In genomic region chr14:52735921-52736489, GRCh38 we compare ENCODE assay signal across 15 cellular contexts. TPM values are rescaled to one million over a fixed set of nuclear protein-coding genes. Genes with fewer than 3 reads are reported as not detected.
DNase-seq lines count a peak whose midpoint lies in the region; ATAC-seq and TF ChIP-seq lines count a peak whose summit lies in the region.
"Had no signal": no experiment of that assay in that cellular context is flagged by ENCODE, and none has a peak within 500 bp of the region (broad histone marks: within the 10 kb centered on the region; RNA-seq: fewer than 3 reads in every experiment).

No MANE protein-coding gene starts in this region.

- H3K4me3 Mint-ChIP-seq in activated naive CD4-positive, alpha-beta T cell treated with anti-CD3 and anti-CD28 coated beads, Interleukin-2, amount 50 U/mL, for 24 hours: peak overlapping the region; percentile 15
- H3K4me3 Mint-ChIP-seq in activated B cell treated with CpG ODN at 0.5 μM for 24 hours (no peak overlapping the region), immature natural killer cell (no peak overlapping the region)
- H3K4me3 Mint-ChIP-seq: HFFc6 had no signal

- peak overlapping the region; percentile 82 for H3K27ac Mint-ChIP-seq in activated naive CD4-positive, alpha-beta T cell treated with anti-CD3 and anti-CD28 coated beads, Interleukin-2, amount 50 U/mL, for 24 hours
- H3K27ac Mint-ChIP-seq in activated B cell treated with CpG ODN at 0.5 μM for 24 hours: peak overlapping the region; percentile 6
- peak overlapping the region; percentile 18 to 68 (median 35) for H3K27ac Mint-ChIP-seq in immature natural killer cell
- H3K27ac Mint-ChIP-seq: HFFc6 had no signal

- no peak overlapping the region for H3K4me3 ChIP-seq in stomach
- H3K4me3 ChIP-seq: dorsolateral prefrontal cortex, prostate gland, upper lobe of right lung had no signal

- H3K9me3 Mint-ChIP-seq in activated naive CD4-positive, alpha-beta T cell treated with anti-CD3 and anti-CD28 coated beads, Interleukin-2, amount 50 U/mL, for 24 hours: no peaks in the 10 kb centered on the region
- H3K9me3 Mint-ChIP-seq in activated B cell treated with CpG ODN at 0.5 μM for 24 hours (no peaks in the 10 kb centered on the region), immature natural killer cell (no peaks in the 10 kb centered on the region)
- H3K9me3 Mint-ChIP-seq: HFFc6 had no signal

- TF ChIP-seq CTCF in activated B cell treated with CpG ODN at 0.5 μM for 24 hours (IDR thresholded peaks at IDR 0.05) (no peak), stomach (IDR thresholded peaks at IDR 0.05) (no peak)

- TF ChIP-seq POLR2A in stomach (IDR thresholded peaks at IDR 0.05): no peak

- TF ChIP-seq EP300 in stomach (IDR thresholded peaks at IDR 0.05): no peak

- WGBS in stomach, 5 donors: 8 to 48% (median 42%) methylated on average over 1 of the region's 1 CpG

- no peaks in the 10 kb centered on the region for H3K27me3 Mint-ChIP-seq in activated naive CD4-positive, alpha-beta T cell treated with anti-CD3 and anti-CD28 coated beads, Interleukin-2, amount 50 U/mL, for 24 hours
- no peaks in the 10 kb centered on the region for H3K27me3 Mint-ChIP-seq in activated B cell treated with CpG ODN at 0.5 μM for 24 hours
- H3K27me3 Mint-ChIP-seq in immature natural killer cell (ENCODE audit: low read depth in 3 of 3): no peaks in the 10 kb centered on the region

- H3K4me1 ChIP-seq in stomach: peaks cover 6 to 50% (median 31%) of the 10 kb centered on the region in 4 donors
- H3K4me1 ChIP-seq: prostate gland had no signal

- POLR2A ChIA-PET in activated B cell treated with CpG ODN at 0.5 μM for 24 hours (lab: Charles Lee): no interaction called here

- ATAC-seq in activated B cell treated with CpG ODN at 0.5 μM for 24 hours (ENCODE audit: low read depth) (no peak), HG03342 (IDR thresholded peaks at IDR 0.05; ENCODE audit: unreplicated experiment) (no peak)
- ATAC-seq: upper lobe of right lung had no signal

- peaks cover 32% of the 10 kb centered on the region for H3K36me3 Mint-ChIP-seq in activated naive CD4-positive, alpha-beta T cell treated with anti-CD3 and anti-CD28 coated beads, Interleukin-2, amount 50 U/mL, for 24 hours
- H3K36me3 Mint-ChIP-seq in activated B cell treated with CpG ODN at 0.5 μM for 24 hours (ENCODE audit: low read depth): peaks cover 33% of the 10 kb centered on the region
- peaks cover 12 to 20% (median 19%) of the 10 kb centered on the region in 3 donors for H3K36me3 Mint-ChIP-seq in immature natural killer cell

- H3K36me3 ChIP-seq in stomach: peaks cover 0 to 22% (median 14%) of the 10 kb centered on the region in 4 donors
- H3K36me3 ChIP-seq: prostate gland had no signal

- intact Hi-C loops in activated B cell treated with CpG ODN at 0.5 μM for 24 hours (cut with micrococcal nuclease): no loop called here
- intact Hi-C loops in stomach (cut with DNase I; ENCODE audit: low total_unique reads): no loop called here

- no peak for DNase-seq in activated naive CD4-positive, alpha-beta T cell treated with anti-CD3 and anti-CD28 coated beads, Interleukin-2, amount 50 U/mL, for 16 hours
- DNase-seq in activated B cell treated with CpG ODN at 0.5 μM for 24 hours: no peak
- no peak for DNase-seq in immature natural killer cell
- DNase-seq in stomach: peak; percentile 45
- DNase-seq in SKM-1 treated with dmso at 0.1 percent for 144 hours (lab: John Stamatoyannopoulos, UW; ENCODE audit: unreplicated experiment): no peak
- no peak for DNase-seq in NCI-H446 treated with DMSO at 0.1 percent for 48 hours (lab: John Stamatoyannopoulos, UW)
- DNase-seq: DMS79, dorsolateral prefrontal cortex, HFFc6, midbrain, NCI-H1436 treated with DMSO at 0.1 percent for 48 hours, upper lobe of right lung had no signal

- no peaks in the 10 kb centered on the region for H3K27me3 ChIP-seq in stomach
- H3K27me3 ChIP-seq: dorsolateral prefrontal cortex, upper lobe of right lung had no signal

- H3K9me3 ChIP-seq in stomach: no peaks in the 10 kb centered on the region
- H3K9me3 ChIP-seq: prostate gland, upper lobe of right lung had no signal

- H3K27ac ChIP-seq in stomach: peak overlapping the region in 2 of 5 donors; percentile 46 to 52
- H3K27ac ChIP-seq: dorsolateral prefrontal cortex, prostate gland, upper lobe of right lung had no signal

- peaks cover 82% of the 10 kb centered on the region for H3K4me1 Mint-ChIP-seq in activated naive CD4-positive, alpha-beta T cell treated with anti-CD3 and anti-CD28 coated beads, Interleukin-2, amount 50 U/mL, for 24 hours
- peaks cover 58% of the 10 kb centered on the region for H3K4me1 Mint-ChIP-seq in activated B cell treated with CpG ODN at 0.5 μM for 24 hours
- peaks cover 37 to 83% of the 10 kb centered on the region in 2 donors for H3K4me1 Mint-ChIP-seq in immature natural killer cell

- CTCF ChIA-PET in activated B cell treated with CpG ODN at 0.5 μM for 24 hours (lab: Charles Lee): no interaction called here

RNA-seq across cellular contexts. Expression of gene STYX, which starts 6.0 kb away (rescaled TPM):
- total RNA-seq in activated B cell treated with CpG ODN at 0.5 μM for 24 hours: 13.1 and 13.5 TPM in 2 replicates
- 10 to 100 TPM; 10.6 to 14.8 (median 12.4) TPM for polyA plus RNA-seq in immature natural killer cell
- 10 to 100 TPM in 3 of 5 donors, 1 to 10 TPM in 2; 5.3 to 23.3 (median 12.5) TPM for total RNA-seq in stomach
- polyA plus RNA-seq in stomach: 10 to 100 TPM in 1 of 3 donors, 1 to 10 TPM in 2; 4.8 to 11.3 (median 8.7) TPM

RNA-seq across cellular contexts. Expression of gene PSMC6, which starts 29.0 kb away (rescaled TPM):
- total RNA-seq in activated B cell treated with CpG ODN at 0.5 μM for 24 hours (94.8 and 97.6 TPM in 2 replicates), stomach (100 to 1,000 TPM in 4 of 5 donors, 10 to 100 TPM in 1; 21.0 to 357 (median 118) TPM)
- polyA plus RNA-seq in immature natural killer cell (10 to 100 TPM; 47.4 to 67.9 (median 59.7) TPM), stomach (10 to 100 TPM; 58.8 to 79.1 (median 65.2) TPM)

RNA-seq across cellular contexts. Expression of gene ERO1A, which starts 40.6 kb away (rescaled TPM):
- total RNA-seq in activated B cell treated with CpG ODN at 0.5 μM for 24 hours (30.8 and 31.5 TPM in 2 replicates), stomach (100 to 1,000 TPM in 1 of 5 donors, 10 to 100 TPM in 4; 52.1 to 105 (median 57.8) TPM)
- polyA plus RNA-seq in immature natural killer cell (10 to 100 TPM; 19.3 to 25.8 (median 25.1) TPM), stomach (10 to 100 TPM in 2 of 3 donors, 1 to 10 TPM in 1; 6.9 to 49.4 (median 33.4) TPM)

RNA-seq across cellular contexts. Expression of gene GNPNAT1, which starts 55.4 kb away (rescaled TPM):
- total RNA-seq in activated B cell treated with CpG ODN at 0.5 μM for 24 hours: 9.7 and 11.4 TPM in 2 replicates
- 10 to 100 TPM in 1 of 3 donors, 1 to 10 TPM in 2; 2.4 to 11.2 (median 6.5) TPM for polyA plus RNA-seq in immature natural killer cell
- total RNA-seq in stomach: 10 to 100 TPM; 22.2 to 76.8 (median 29.0) TPM
- 10 to 100 TPM in 2 of 3 donors, 1 to 10 TPM in 1; 7.6 to 25.8 (median 24.3) TPM for polyA plus RNA-seq in stomach

Comparison
In these comparisons a context has a peak if more than half of its experiments do, and no peak if none do; other contexts are left out.
1. H3K27ac Mint-ChIP-seq: peak in every context shown above with its lines; median percentile 82 in activated naive CD4-positive, alpha-beta T cell treated with anti-CD3 and anti-CD28 coated beads, Interleukin-2, amount 50 U/mL, for 24 hours; 35 in immature natural killer cell; 6 in activated B cell treated with CpG ODN at 0.5 μM for 24 hours.